Comparison of ENCODE assay signal across 13 cellular contexts in genomic region chr11:96331556-96332168, GRCh38. TPM values are rescaled to one million over a fixed set of nuclear protein-coding genes. Genes with fewer than 3 reads are reported as not detected.
A peak's percentile ranks its signal among the peaks of the same experiment; 100 is the strongest.
DNase-seq lines count a peak whose midpoint lies in the region; ATAC-seq, FAIRE-seq and TF ChIP-seq lines count a peak whose summit lies in the region.
"Had no signal": no experiment of that assay in that cellular context is flagged by ENCODE, and none has a peak within 500 bp of the region (broad histone marks: within the 10 kb centered on the region; RNA-seq: fewer than 3 reads in every experiment).

No MANE protein-coding gene starts in this region.

- ATAC-seq in HG02571 (IDR thresholded peaks at IDR 0.05; ENCODE audit: unreplicated experiment) (no peak), GM21423 (IDR thresholded peaks at IDR 0.05; ENCODE audit: unreplicated experiment) (no peak)

- POLR2A ChIA-PET in MCF 10A (lab: Yijun Ruan, JAX): interaction anchor here (0.8 to 1.6 kb wide), 3 partner anchors 9 to 209 kb away, joined by 3 to 5 read pairs (median 5); no protein-coding TSS in a partner anchor

- peaks cover 4 to 13% of the 10 kb centered on the region in 2 donors for H3K4me1 ChIP-seq in breast epithelium
- H3K4me1 ChIP-seq in astrocyte (ENCODE audit: insufficient read depth, low read length): peaks cover 37% of the 10 kb centered on the region

- H3K9me3 ChIP-seq in breast epithelium (no peaks in the 10 kb centered on the region), astrocyte (ENCODE audit: insufficient read depth, low read depth, low read length) (no peaks in the 10 kb centered on the region)

- H3K27ac ChIP-seq in breast epithelium (peak overlapping the region; percentile 60 to 68), astrocyte (ENCODE audit: low read depth, low read length) (no peak overlapping the region)

- H3K27me3 ChIP-seq in breast epithelium: no peaks in the 10 kb centered on the region
- no peaks in the 10 kb centered on the region for H3K27me3 ChIP-seq in astrocyte (ENCODE audit: insufficient read depth, low read length)

- no peak for TF ChIP-seq POLR2A in breast epithelium (IDR thresholded peaks at IDR 0.05)

- BruUV-seq in MCF 10A (replicated peaks; lab: Mats Ljungman, UMichigan): no TSS peak

- no peaks in the 10 kb centered on the region for H4K20me1 ChIP-seq in astrocyte (ENCODE audit: insufficient read depth, low read length)

- no peak overlapping the region for H3K4me3 Mint-ChIP-seq in MCF 10A (ENCODE audit: unreplicated experiment)
- H3K4me3 Mint-ChIP-seq in astrocyte (ENCODE audit: unreplicated experiment): peak overlapping the region; percentile 63
- H3K4me3 Mint-ChIP-seq in mesothelial cell of epicardium: no peak overlapping the region
- peak overlapping the region; percentile 39 for H3K4me3 Mint-ChIP-seq in type B pancreatic cell
- H3K4me3 Mint-ChIP-seq: B cell had no signal

- no peak for FAIRE-seq in astrocyte (lab: Jason Lieb, UNC)
- FAIRE-seq: RCC 7860 had no signal

- no peak overlapping the region for H2AFZ ChIP-seq in astrocyte (ENCODE audit: low read depth, low read length)

- no peak for DNase-seq in breast epithelium (ENCODE audit: low spot score in 2 of 2)
- no peak for DNase-seq in MCF 10A (ENCODE audit: unreplicated experiment)
- no peak for DNase-seq in astrocyte (ENCODE audit: low read depth)
- DNase-seq in mesothelial cell of epicardium (ENCODE audit: low spot score in 2 of 2, unreplicated experiment in 2 of 2): no peak
- no peak for DNase-seq in type B pancreatic cell (ENCODE audit: extremely low spot score, unreplicated experiment)
- no peak for DNase-seq in putamen (ENCODE audit: low spot score)
- DNase-seq: amygdala, posterior cingulate gyrus had no signal

- no peak overlapping the region for H3K9ac ChIP-seq in astrocyte (ENCODE audit: low read length)

- H3K9me3 Mint-ChIP-seq in MCF 10A (ENCODE audit: unreplicated experiment): no peaks in the 10 kb centered on the region
- no peaks in the 10 kb centered on the region for H3K9me3 Mint-ChIP-seq in astrocyte (ENCODE audit: unreplicated experiment)
- H3K9me3 Mint-ChIP-seq in mesothelial cell of epicardium: no peaks in the 10 kb centered on the region
- peaks cover 4% of the 10 kb centered on the region for H3K9me3 Mint-ChIP-seq in type B pancreatic cell
- H3K9me3 Mint-ChIP-seq: IgD-negative memory B cell had no signal

- intact Hi-C loops in breast epithelium (cut with DNase I; ENCODE audit: low total_unique reads): loop anchor here (10.0 kb wide), 1 partner anchor 1777 kb away; no protein-coding TSS in a partner anchor
- intact Hi-C loops in MCF 10A (cut with micrococcal nuclease): no loop called here

- H3K36me3 Mint-ChIP-seq in MCF 10A (ENCODE audit: insufficient read depth, unreplicated experiment) (peaks cover 6% of the 10 kb centered on the region), astrocyte (ENCODE audit: low read depth, unreplicated experiment) (peaks cover 9% of the 10 kb centered on the region), mesothelial cell of epicardium (peaks cover 5% of the 10 kb centered on the region), type B pancreatic cell (peaks cover 31% of the 10 kb centered on the region)

- H3K27me3 Mint-ChIP-seq in MCF 10A (ENCODE audit: insufficient read depth, unreplicated experiment) (no peaks in the 10 kb centered on the region), astrocyte (ENCODE audit: low read depth, unreplicated experiment) (no peaks in the 10 kb centered on the region), mesothelial cell of epicardium (ENCODE audit: low read depth) (no peaks in the 10 kb centered on the region), type B pancreatic cell (no peaks in the 10 kb centered on the region)
- H3K27me3 Mint-ChIP-seq: B cell, IgD-negative memory B cell had no signal

- no peak overlapping the region for H3K27ac Mint-ChIP-seq in MCF 10A (ENCODE audit: low read depth, unreplicated experiment)
- peak overlapping the region; percentile 58 for H3K27ac Mint-ChIP-seq in astrocyte (ENCODE audit: unreplicated experiment)
- H3K27ac Mint-ChIP-seq in mesothelial cell of epicardium: peak overlapping the region; percentile 89
- H3K27ac Mint-ChIP-seq in type B pancreatic cell: peak overlapping the region; percentile 50
- H3K27ac Mint-ChIP-seq: B cell, IgD-negative memory B cell had no signal

- peaks cover 98% of the 10 kb centered on the region for H3K79me2 ChIP-seq in astrocyte (ENCODE audit: insufficient read depth, low read length)

- no peak for TF ChIP-seq CTCF in breast epithelium (IDR thresholded peaks at IDR 0.05)
- TF ChIP-seq CTCF in MCF 10A (IDR thresholded peaks at IDR 0.05; ENCODE audit: unreplicated experiment): no peak
- TF ChIP-seq CTCF in astrocyte (IDR thresholded peaks at IDR 0.05; ENCODE audit: insufficient read depth, low read depth, low read length): no peak
- TF ChIP-seq CTCF in mesothelial cell of epicardium (IDR thresholded peaks at IDR 0.05; ENCODE audit: unreplicated experiment): no peak
- no peak for TF ChIP-seq CTCF in type B pancreatic cell (conservative IDR thresholded peaks at IDR 0.05)

- CTCF ChIA-PET in MCF 10A (lab: Yijun Ruan, JAX): interaction anchor here (0.6 to 2.1 kb wide), 8 partner anchors 10 to 582 kb away, joined by 3 to 8 read pairs (median 4); partner anchors contain the start of gene MAML2

- H3K4me3 ChIP-seq in breast epithelium (no peak overlapping the region), astrocyte (ENCODE audit: insufficient read depth, low read depth, low read length) (no peak overlapping the region)

- H3K36me3 ChIP-seq in breast epithelium (no peaks in the 10 kb centered on the region), astrocyte (ENCODE audit: insufficient read depth, low read length) (peaks cover 6% of the 10 kb centered on the region)

- peak overlapping the region; percentile 24 for H3K4me2 ChIP-seq in astrocyte (ENCODE audit: low read length)

- H3K4me1 Mint-ChIP-seq in MCF 10A (ENCODE audit: insufficient read depth, unreplicated experiment): peaks cover 48% of the 10 kb centered on the region
- H3K4me1 Mint-ChIP-seq in astrocyte (ENCODE audit: low read depth, unreplicated experiment): peaks cover 52% of the 10 kb centered on the region
- H3K4me1 Mint-ChIP-seq in mesothelial cell of epicardium: peaks cover 69% of the 10 kb centered on the region
- H3K4me1 Mint-ChIP-seq in type B pancreatic cell (ENCODE audit: unreplicated experiment): peaks cover 55% of the 10 kb centered on the region

RNA-seq across cellular contexts. Expression of gene MAML2, which starts 11.3 kb away (rescaled TPM):
- 10 to 100 TPM; 45.6 to 82.8 (median 68.2) TPM for total RNA-seq in breast epithelium
- total RNA-seq in MCF 10A (2022): 5.3 and 8.6 TPM in 2 replicates
- 27.1 and 27.4 TPM in 2 replicates for total RNA-seq in astrocyte
- total RNA-seq in mesothelial cell of epicardium: 36.4 to 38.4 TPM (median 38.3 TPM) in 3 replicates
- total RNA-seq in type B pancreatic cell (ENCODE audit: low replicate concordance): 20.8 and 33.6 TPM in 2 replicates

RNA-seq across cellular contexts. Expression of gene CCDC82, which starts 58.0 kb away (rescaled TPM):
- total RNA-seq in breast epithelium: 10 to 100 TPM; 27.2 to 30.7 (median 29.5) TPM
- total RNA-seq in MCF 10A (2022): 15.8 and 21.4 TPM in 2 replicates
- 23.4 and 26.2 TPM in 2 replicates for total RNA-seq in astrocyte
- 25.6 to 27.0 TPM (median 25.8 TPM) in 3 replicates for total RNA-seq in mesothelial cell of epicardium
- 15.2 and 21.7 TPM in 2 replicates for total RNA-seq in type B pancreatic cell (ENCODE audit: low replicate concordance)

RNA-seq across cellular contexts. Expression of gene JRKL, which starts 58.2 kb away (rescaled TPM):
- total RNA-seq in breast epithelium: 10 to 100 TPM in 1 of 3 donors, 1 to 10 TPM in 2; 6.7 to 11.4 (median 9.2) TPM
- 11.5 and 16.3 TPM in 2 replicates for total RNA-seq in MCF 10A (2022)
- total RNA-seq in astrocyte: 13.4 and 13.9 TPM in 2 replicates
- 12.2 to 12.9 TPM (median 12.7 TPM) in 3 replicates for total RNA-seq in mesothelial cell of epicardium
- 11.5 and 13.9 TPM in 2 replicates for total RNA-seq in type B pancreatic cell (ENCODE audit: low replicate concordance)

Comparison
In these comparisons a context has a peak if more than half of its experiments do, and no peak if none do; other contexts are left out.
1. H3K4me3 Mint-ChIP-seq: peak in astrocyte (single experiment) and type B pancreatic cell (single experiment); none in MCF 10A (single experiment) and mesothelial cell of epicardium (single experiment).